ENCODE assay signal across 10 cellular contexts in genomic region chr19:45254044-45254531, GRCh38. TPM values are rescaled to one million over a fixed set of nuclear protein-coding genes. Genes with fewer than 3 reads are reported as not detected.
DNase-seq lines count a peak whose midpoint lies in the region; ATAC-seq, FAIRE-seq and TF ChIP-seq lines count a peak whose summit lies in the region.
"Had no signal": no experiment of that assay in that cellular context is flagged by ENCODE, and none has a peak within 500 bp of the region (broad histone marks: within the 10 kb centered on the region; RNA-seq: fewer than 3 reads in every experiment).

No MANE protein-coding gene starts in this region.

- no peaks in the 10 kb centered on the region for H3K9me2 ChIP-seq in Loucy (replicated peaks; ENCODE audit: low read depth, low read length)

- no peaks in the 10 kb centered on the region for H3F3A ChIP-seq in Loucy (ENCODE audit: low read depth)

- H2AFZ ChIP-seq in Loucy (ENCODE audit: low read length) (no peak overlapping the region), osteoblast (ENCODE audit: low read length) (no peak overlapping the region)

- peaks cover 48% of the 10 kb centered on the region for H4K20me1 ChIP-seq in Loucy (ENCODE audit: insufficient read depth, low read length, poor library complexity, severe bottlenecking)
- H4K20me1 ChIP-seq in osteoblast (ENCODE audit: insufficient read depth, low read length): peaks cover 32% of the 10 kb centered on the region

- WGBS in lower leg skin, 2 donors: 43 to 53% methylated on average over 4 to 11 of the region's 11 CpGs

- TF ChIP-seq CTCF in Loucy (conservative IDR thresholded peaks at IDR 0.05; ENCODE audit: low read length) (peak; percentile 31; the same call in 1 of the 2 replicates), bronchial epithelial cell (IDR thresholded peaks at IDR 0.05; ENCODE audit: insufficient read depth, low read length, severe bottlenecking) (peak; percentile 19), osteoblast (IDR thresholded peaks at IDR 0.05; ENCODE audit: extremely low read depth, low read depth, low read length) (peak; percentile 15), lower leg skin (IDR thresholded peaks at IDR 0.05) (no peak)

- H3K4me3 ChIP-seq in Loucy (ENCODE audit: low read length, poor library complexity, severe bottlenecking): peak overlapping the region; percentile 99
- no peak overlapping the region for H3K4me3 ChIP-seq in bronchial epithelial cell (ENCODE audit: low read depth, low read length)
- H3K4me3 ChIP-seq in osteoblast (ENCODE audit: insufficient read depth, low read length): no peak overlapping the region
- H3K4me3 ChIP-seq in lower leg skin (ENCODE audit: low read depth, poor library complexity, severe bottlenecking): no peak overlapping the region

- ATAC-seq in HG02571 (IDR thresholded peaks at IDR 0.05; ENCODE audit: unreplicated experiment): no peak

- H3K79me2 ChIP-seq in Loucy (ENCODE audit: insufficient read depth, low read length) (peaks cover 63% of the 10 kb centered on the region), osteoblast (ENCODE audit: insufficient read depth, low read length) (peaks cover 63% of the 10 kb centered on the region)

- peak overlapping the region; percentile 96 for H3K4me2 ChIP-seq in Loucy (ENCODE audit: low read depth, low read length, poor library complexity, severe bottlenecking)
- no peak overlapping the region for H3K4me2 ChIP-seq in osteoblast (ENCODE audit: insufficient read depth, low read length)

- H3K4me1 ChIP-seq in Loucy (ENCODE audit: insufficient read depth, low read length, poor library complexity, severe bottlenecking) (peaks cover 47% of the 10 kb centered on the region), osteoblast (ENCODE audit: insufficient read depth, low read length) (peaks cover 20% of the 10 kb centered on the region)

- H3K27ac ChIP-seq in osteoblast (ENCODE audit: low read depth, low read length): no peak overlapping the region
- H3K27ac ChIP-seq: 22Rv1 had no signal

- TF ChIP-seq POLR2A in lower leg skin (IDR thresholded peaks at IDR 0.05): no peak

- H3K27me3 ChIP-seq in Loucy (ENCODE audit: insufficient read depth, low read length, poor library complexity, severe bottlenecking): peaks cover 4% of the 10 kb centered on the region
- H3K27me3 ChIP-seq in bronchial epithelial cell (ENCODE audit: control insufficient read depth, insufficient read depth, low read length): no peaks in the 10 kb centered on the region
- H3K27me3 ChIP-seq in osteoblast (ENCODE audit: insufficient read depth, low read length): no peaks in the 10 kb centered on the region

- H3K36me3 ChIP-seq in Loucy (ENCODE audit: insufficient read depth, low read length): no peaks in the 10 kb centered on the region; the same call in 1 of the 2 replicates
- H3K36me3 ChIP-seq in bronchial epithelial cell (ENCODE audit: control insufficient read depth, insufficient read depth, low read length): peaks cover 9% of the 10 kb centered on the region
- no peaks in the 10 kb centered on the region for H3K36me3 ChIP-seq in osteoblast (ENCODE audit: insufficient read depth, low read length)

- no peaks in the 10 kb centered on the region for H3K9me3 ChIP-seq in Loucy (ENCODE audit: insufficient read depth, low read depth, low read length)
- H3K9me3 ChIP-seq in osteoblast (ENCODE audit: low read depth, low read length): no peaks in the 10 kb centered on the region

- peak; percentile 73 for DNase-seq in DMS 273 (lab: John Stamatoyannopoulos, UW; ENCODE audit: unreplicated experiment)
- DNase-seq in DMS 273 treated with DMSO at 0.1 percent for 48 hours (lab: John Stamatoyannopoulos, UW): no peak
- no peak for DNase-seq in bronchial epithelial cell (ENCODE audit: low read depth)
- DNase-seq in osteoblast (ENCODE audit: insufficient read length, low spot score, missing footprints): peak; percentile 85
- DNase-seq in NOMO-1 treated with DMSO at 0.1 percent for 48 hours (lab: John Stamatoyannopoulos, UW; ENCODE audit: unreplicated experiment): no peak
- DNase-seq in lower leg skin (ENCODE audit: low spot score in 2 of 2): no peak
- DNase-seq: NK-92 treated with Interleukin-12 subunit alpha and Interleukin-12 subunit beta, amount 100 ng/mL, for 24 hours had no signal

- intact Hi-C loops in lower leg skin (cut with DNase I; ENCODE audit: low total_unique reads): no loop called here

- H3K9ac ChIP-seq in Loucy (ENCODE audit: low read depth, low read length, poor library complexity, severe bottlenecking): no peak overlapping the region

- FAIRE-seq in bronchial epithelial cell (lab: Jason Lieb, UNC): no peak

RNA-seq across cellular contexts. Expression of gene MARK4, which starts 3.0 kb away (rescaled TPM):
- total RNA-seq in bronchial epithelial cell (10.8 and 14.8 TPM in 2 replicates), osteoblast (16.2 and 18.1 TPM in 2 replicates), lower leg skin (10 to 100 TPM; 28.4 to 42.8 (median 35.3) TPM)

RNA-seq across cellular contexts. Expression of gene EXOC3L2, which starts 8.9 kb away (rescaled TPM):
- not detected in 2 replicates for total RNA-seq in bronchial epithelial cell
- total RNA-seq in osteoblast: not detected in 2 replicates
- 1 to 10 TPM; 1.2 to 4.5 (median 1.6) TPM for total RNA-seq in lower leg skin

Comparison
In these comparisons a context has a peak if more than half of its experiments do, and no peak if none do; other contexts are left out.
1. DNase-seq: peak in DMS 273 (single experiment) and osteoblast (single experiment); none in DMS 273 treated with DMSO at 0.1 percent for 48 hours (single experiment), bronchial epithelial cell (single experiment), NOMO-1 treated with DMSO at 0.1 percent for 48 hours (single experiment) and lower leg skin (0 of 2).
2. CTCF ChIP-seq: peak in Loucy (single experiment), bronchial epithelial cell (single experiment) and osteoblast (single experiment); none in lower leg skin (0 of 3).